Comparison of ENCODE assay signal across 8 cellular contexts in genomic region chr7:94301024-94301588, GRCh38.
DNase-seq lines count a peak whose midpoint lies in the region; ATAC-seq and TF ChIP-seq lines count a peak whose summit lies in the region.

No MANE protein-coding gene starts in this region.

- DNase-seq in 8988T (peak; percentile 30), medulla oblongata (ENCODE audit: extremely low spot score) (peak; percentile 19), NCI-H2081 (lab: John Stamatoyannopoulos, UW) (no peak), GF-D8 (lab: John Stamatoyannopoulos, UW) (no peak), DMS153 treated with DMSO at 0.1 percent for 48 hours (lab: John Stamatoyannopoulos, UW; ENCODE audit: unreplicated experiment) (no peak)

- no peak overlapping the region for H3K4me3 ChIP-seq in ectodermal cell (ENCODE audit: insufficient read depth, low read depth, low read length)

- no peak; the same call in 1 of the 2 replicates for TF ChIP-seq RAD21 in Ishikawa (IDR thresholded peaks at IDR 0.05; ENCODE audit: low read depth)

- H3K4me1 ChIP-seq in ectodermal cell (ENCODE audit: control insufficient read depth, insufficient read depth, low read length): peaks cover 24% of the 10 kb centered on the region

- no peaks in the 10 kb centered on the region for H3K36me3 ChIP-seq in ectodermal cell (ENCODE audit: control insufficient read depth, insufficient read depth, low read length)

- peak overlapping the region; percentile 65 for H3K27ac ChIP-seq in ectodermal cell (ENCODE audit: insufficient read depth, low read depth, low read length, poor library complexity, severe bottlenecking)

- TF ChIP-seq EP300 in Ishikawa (IDR thresholded peaks at IDR 0.05; ENCODE audit: borderline replicate concordance): peak; percentile 53; the same call in 1 of the 2 replicates

- no peaks in the 10 kb centered on the region for H3K27me3 ChIP-seq in ectodermal cell (ENCODE audit: control insufficient read depth, insufficient read depth, low read length, poor library complexity, severe bottlenecking)

- no peak for ATAC-seq in GM19351 (IDR thresholded peaks at IDR 0.05; ENCODE audit: unreplicated experiment)

- 23 to 25% methylated on average over 6 of the region's 6 CpGs for WGBS in ectodermal cell, 2 experiments

- no peaks in the 10 kb centered on the region for H3K9me3 ChIP-seq in ectodermal cell (ENCODE audit: control insufficient read depth, low read length)

TF ChIP-seq in Ishikawa, 13 proteins besides CTCF, POLR2A, EP300 and RAD21:
- TF ChIP-seq MAX (IDR thresholded peaks at IDR 0.05): no peak
- peak; percentile 62; the same call in 1 of the 2 replicates for TF ChIP-seq TCF12 (IDR thresholded peaks at IDR 0.05; ENCODE audit: low read depth)
- no peak for TF ChIP-seq NFIC (IDR thresholded peaks at IDR 0.05)
- TF ChIP-seq TEAD4 (IDR thresholded peaks at IDR 0.05): peak; percentile 71
- no peak for TF ChIP-seq FOXM1 (IDR thresholded peaks at IDR 0.05; ENCODE audit: borderline replicate concordance, low read depth)
TF ChIP-seq in Ishikawa: peak in this region for 2.

Comparison
In these comparisons a context has a peak if more than half of its experiments do, and no peak if none do; other contexts are left out.
1. DNase-seq: peak in 8988T (single experiment) and medulla oblongata (single experiment); none in NCI-H2081 (0 of 2), GF-D8 (single experiment) and DMS153 treated with DMSO at 0.1 percent for 48 hours (single experiment).